8 cellular contexts compared by ENCODE assay signal in genomic region chr7:152336754-152337368, GRCh38.
DNase-seq lines count a peak whose midpoint lies in the region; ATAC-seq, FAIRE-seq and TF ChIP-seq lines count a peak whose summit lies in the region.

No MANE protein-coding gene starts in this region.

- H3K9me3 ChIP-seq in A549, result no peaks in the 10 kb centered on the region
- no peaks in the 10 kb centered on the region for H3K9me3 ChIP-seq in sigmoid colon

- POLR2A ChIA-PET in A549 (lab: Yijun Ruan, JAX) (no interaction called here), HEK293T (lab: Yijun Ruan, JAX) (no interaction called here)

- TF ChIP-seq POLR2A in A549 (IDR thresholded peaks at IDR 0.05; ENCODE audit: low read length) (no peak), sigmoid colon (IDR thresholded peaks at IDR 0.05) (no peak)

- peak overlapping the region; percentile 75 for H3K4me3 Mint-ChIP-seq in activated T-cell treated with anti-CD3 and anti-CD28 coated beads, Interleukin-2, amount 50 U/mL, for 4 hours

- peak; percentile 70 for TF ChIP-seq CTCF in A549 (IDR thresholded peaks at IDR 0.05)
- peak in 3 of 4 experiments; percentile 19 to 45 (median 34) for TF ChIP-seq CTCF in sigmoid colon (IDR thresholded peaks at IDR 0.05)

- ATAC-seq in A549, result peak; percentile 97 to 98
- peak; percentile 62 to 65 for ATAC-seq in activated T-cell treated with anti-CD3 and anti-CD28 coated beads, Interleukin-2, amount 50 U/mL, for 4 hours
- ATAC-seq in left ventricle myocardium superior, result peak; percentile 64

- H3K4me2 ChIP-seq in A549, result no peak overlapping the region

- H3K36me3 Mint-ChIP-seq in activated T-cell treated with anti-CD3 and anti-CD28 coated beads, Interleukin-2, amount 50 U/mL, for 4 hours (ENCODE audit: insufficient read depth), result no peaks in the 10 kb centered on the region

- WGBS in A549 (ENCODE audit: missing lambda C conversion rate), result 2% methylated on average over 4 of the region's 4 CpGs
- 20 to 37% methylated on average over 4 of the region's 4 CpGs for WGBS in sigmoid colon, 2 donors

- H3K27me3 ChIP-seq in sigmoid colon, result no peaks in the 10 kb centered on the region

- FAIRE-seq in A549 (lab: Jason Lieb, UNC), result no peak

- H3K27ac ChIP-seq in A549 (no peak overlapping the region), sigmoid colon (no peak overlapping the region)

- intact Hi-C loops in left ventricle myocardium superior (cut with micrococcal nuclease), result no loop called here
- intact Hi-C loops in sigmoid colon (cut with DNase I), result loop anchor here (10.0 kb wide), 1 partner anchor 128 kb away; no protein-coding TSS in a partner anchor
- intact Hi-C loops in posterior vena cava (cut with DNase I), result no loop called here

- TF ChIP-seq EP300 in A549 (IDR thresholded peaks at IDR 0.05) (no peak), sigmoid colon (IDR thresholded peaks at IDR 0.05) (no peak)

- H3K9me3 Mint-ChIP-seq in activated T-cell treated with anti-CD3 and anti-CD28 coated beads, Interleukin-2, amount 50 U/mL, for 4 hours, result no peaks in the 10 kb centered on the region

- H3K4me1 Mint-ChIP-seq in activated T-cell treated with anti-CD3 and anti-CD28 coated beads, Interleukin-2, amount 50 U/mL, for 4 hours (ENCODE audit: low read depth), result peaks cover 58% of the 10 kb centered on the region

- H3K4me3 ChIP-seq in A549 (no peak overlapping the region), sigmoid colon (no peak overlapping the region)

- peak; percentile 68 to 75 for TF ChIP-seq RAD21 in A549 (conservative IDR thresholded peaks at IDR 0.05 in 1 of 2, IDR thresholded peaks at IDR 0.05 in 1 of 2)

- DNase-seq in A549 (ENCODE audit: low read depth in 1 of 2, low spot score in 1 of 2) (peak; percentile 53 to 71), ELF-1 (ENCODE audit: low read depth, low spot score) (peak; percentile 43), HEK293T (ENCODE audit: extremely low spot score) (peak; percentile 59), NCI-H1694 (lab: John Stamatoyannopoulos, UW) (peak; percentile 47), left ventricle myocardium superior (no peak), sigmoid colon (no peak), posterior vena cava (ENCODE audit: low spot score) (no peak)
- DNase-seq in activated T-cell treated with anti-CD3 and anti-CD28 coated beads, Interleukin-2, amount 50 U/mL, for 4 hours, result no peak

- H3K4me1 ChIP-seq in A549 (peaks cover 7% of the 10 kb centered on the region; the same call in 2 of the 3 replicates), sigmoid colon (peaks cover 0 to 74% (median 45%) of the 10 kb centered on the region in 4 donors)

- H3K27me3 Mint-ChIP-seq in activated T-cell treated with anti-CD3 and anti-CD28 coated beads, Interleukin-2, amount 50 U/mL, for 4 hours (ENCODE audit: low read depth), result no peaks in the 10 kb centered on the region

- H3K36me3 ChIP-seq in sigmoid colon, result no peaks in the 10 kb centered on the region

- CTCF ChIA-PET in A549 (lab: Yijun Ruan, JAX), result interaction anchor here (0.5 to 2.7 kb wide), 19 partner anchors 9 to 487 kb away, joined by 3 to 11 read pairs (median 3); partner anchors contain the start of gene XRCC2
- CTCF ChIA-PET in HEK293T (lab: Yijun Ruan, JAX), result interaction anchor here (0.6 to 1.4 kb wide), 5 partner anchors 9 to 114 kb away, joined by 3 to 4 read pairs (median 3); no protein-coding TSS in a partner anchor

TF ChIP-seq in A549, 52 proteins besides CTCF, POLR2A, EP300 and RAD21:
- TF ChIP-seq FOXS1 (CRISPR knock-in tag; IDR thresholded peaks at IDR 0.05), result no peak
- peak; percentile 76 for TF ChIP-seq SMC3 (IDR thresholded peaks at IDR 0.05)
- no peak for TF ChIP-seq ZC3H11A (IDR thresholded peaks at IDR 0.05)
- TF ChIP-seq GATA3 (IDR thresholded peaks at IDR 0.05; ENCODE audit: borderline replicate concordance), result no peak
TF ChIP-seq in A549: peak in this region for 1.

TF ChIP-seq in HEK293T, 16 proteins besides CTCF, POLR2A, EP300 and RAD21:
- TF ChIP-seq CTBP1 (IDR thresholded peaks at IDR 0.05; ENCODE audit: borderline replicate concordance), result no peak
- no peak for TF ChIP-seq FOXM1 (IDR thresholded peaks at IDR 0.05; ENCODE audit: borderline replicate concordance)
- no peak for TF ChIP-seq SUZ12 (IDR thresholded peaks at IDR 0.05)
- no peak for TF ChIP-seq LEF1 (IDR thresholded peaks at IDR 0.05; ENCODE audit: borderline replicate concordance)
- no peak for TF ChIP-seq BHLHE40 (IDR thresholded peaks at IDR 0.05; ENCODE audit: borderline replicate concordance)
- no peak for TF ChIP-seq NFRKB (IDR thresholded peaks at IDR 0.05)
- TF ChIP-seq FOXA1 (IDR thresholded peaks at IDR 0.05), result no peak
- no peak for TF ChIP-seq ARNT (IDR thresholded peaks at IDR 0.05)

Comparison
In these comparisons a context has a peak if more than half of its experiments do, and no peak if none do; other contexts are left out.
1. DNase-seq: peak in A549 (2 of 2), ELF-1 (single experiment), HEK293T (single experiment) and NCI-H1694 (single experiment); none in activated T-cell treated with anti-CD3 and anti-CD28 coated beads, Interleukin-2, amount 50 U/mL, for 4 hours (single experiment), left ventricle myocardium superior (single experiment), sigmoid colon (single experiment) and posterior vena cava (single experiment).
2. Peak in every context shown above with its lines, with median percentiles within 50 percentile points of each other: ATAC-seq.